Comparison of ENCODE assay signal across 8 cellular contexts in genomic region chr3:66938338-66938963, GRCh38. TPM values are rescaled to one million over a fixed set of nuclear protein-coding genes. Genes with fewer than 3 reads are reported as not detected.
DNase-seq lines count a peak whose midpoint lies in the region; ATAC-seq, FAIRE-seq and TF ChIP-seq lines count a peak whose summit lies in the region.

No MANE protein-coding gene starts in this region.

- H3K27me3 ChIP-seq in adrenal gland, result no peaks in the 10 kb centered on the region

- H3K27ac ChIP-seq in adrenal gland, result no peak overlapping the region

- intact Hi-C loops in adrenal gland (cut with DNase I), result no loop called here
- intact Hi-C loops in left ventricle myocardium superior (cut with micrococcal nuclease), result no loop called here

- DNase-seq in DMS 273 (lab: John Stamatoyannopoulos, UW; ENCODE audit: unreplicated experiment) (peak; percentile 73), GM19239 (ENCODE audit: insufficient read length, low spot score) (peak; percentile 9), NCI-H82 (lab: John Stamatoyannopoulos, UW) (peak; percentile 83), adrenal gland (peak; percentile 25 to 70 (median 43)), left ventricle myocardium superior (no peak), retinal pigment epithelial cell (ENCODE audit: low read depth) (peak; percentile 14)

- H3K36me3 ChIP-seq in adrenal gland (replicated peaks in 1 of 2), result no peaks in the 10 kb centered on the region

- TF ChIP-seq POLR2A in adrenal gland (IDR thresholded peaks at IDR 0.05), result no peak

- WGBS in adrenal gland, 4 donors, result 16 to 22% (median 17%) methylated on average over 5 of the region's 5 CpGs

- FAIRE-seq in GM19239 (lab: Jason Lieb, UNC), result peak; percentile 11

- TF ChIP-seq CTCF in adrenal gland (IDR thresholded peaks at IDR 0.05) (peak; percentile 50 to 77 (median 60)), retinal pigment epithelial cell (conservative IDR thresholded peaks at IDR 0.05; ENCODE audit: low read depth, low read length) (peak; percentile 87)

- no peaks in the 10 kb centered on the region for H3K4me1 ChIP-seq in adrenal gland (replicated peaks in 1 of 2)

- no peaks in the 10 kb centered on the region for H3K9me3 ChIP-seq in adrenal gland (replicated peaks in 1 of 3)

- H3K4me3 ChIP-seq in adrenal gland (no peak overlapping the region), retinal pigment epithelial cell (ENCODE audit: low read length) (no peak overlapping the region)

- ATAC-seq in HG03520 (IDR thresholded peaks at IDR 0.05; ENCODE audit: unreplicated experiment), result peak; percentile 81
- ATAC-seq in left ventricle myocardium superior, result peak; percentile 70
- no peak for ATAC-seq in GM18520 (IDR thresholded peaks at IDR 0.05; ENCODE audit: unreplicated experiment)

RNA-seq across cellular contexts. Expression of gene KBTBD8, which starts 59.7 kb away (rescaled TPM):
- 1 to 10 TPM in 5 of 8 donors, under 1 TPM in 3; 0.06 to 3.4 (median 1.4) TPM for total RNA-seq in adrenal gland
- polyA plus RNA-seq in adrenal gland, result 1 to 10 TPM in 1 of 3 donors, under 1 TPM in 2; 0.24 to 1.2 (median 0.48) TPM
- 5.8 TPM for total RNA-seq in left ventricle myocardium superior
